26 cellular contexts compared by ENCODE assay signal in the genomic region with DNA sequence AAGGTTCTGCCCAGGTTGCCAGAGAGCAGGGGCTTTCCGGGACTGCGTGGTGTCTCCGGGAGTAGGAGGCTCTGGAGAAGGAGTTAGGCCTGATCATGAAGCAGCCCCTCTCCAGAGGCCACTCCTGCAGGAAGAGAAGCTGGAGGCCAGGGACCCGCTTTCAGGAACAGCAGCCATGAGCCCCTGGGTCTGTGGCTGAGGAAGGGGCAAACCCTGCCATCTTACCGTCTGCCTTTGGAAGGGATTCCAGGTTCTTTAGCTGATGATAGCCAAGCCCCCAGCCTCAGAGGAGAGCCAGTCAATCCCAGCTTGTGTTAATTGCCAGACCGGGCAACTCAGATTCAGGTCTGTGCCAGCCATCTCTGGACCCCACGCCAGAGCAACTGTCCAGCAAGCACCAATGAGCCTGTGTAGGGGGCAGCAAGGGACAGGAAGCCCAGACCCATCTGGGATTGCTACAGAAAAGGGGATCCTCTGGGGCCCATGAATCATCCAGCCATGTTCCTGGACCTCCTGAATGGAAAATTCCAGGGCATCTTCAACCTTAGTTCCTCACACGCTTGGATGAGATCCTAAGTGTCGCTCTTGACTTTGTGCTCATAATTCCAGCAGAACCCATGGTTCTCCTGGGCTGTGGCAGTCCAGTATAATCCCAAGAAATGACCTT.
"Had no signal": no experiment of that assay in that cellular context is flagged by ENCODE, and none has a peak within 500 bp of the region (broad histone marks: within the 10 kb centered on the region; RNA-seq: fewer than 3 reads in every experiment).

No MANE protein-coding gene starts in this region.

- H3K4me1 ChIP-seq: left lung, lower lobe of right lung, stomach, testis, tibial nerve, uterus had no signal

- H3K27ac Mint-ChIP-seq: immature natural killer cell; naive thymus-derived CD8-positive, alpha-beta T cell; nephron; progenitor cell of endocrine pancreas; stimulated activated naive B cell treated with anti-CD40 and anti-IgM and Interleukin-4, amounts not matched to agents 10 μg/mL and 1 μg/mL and 100 μg/mL, for 72 hours; type B pancreatic cell had no signal

- H3K9me3 Mint-ChIP-seq: immature natural killer cell had no signal

- H3K27ac ChIP-seq: left lung, lower lobe of right lung, ovary, skin epidermis, stomach, testis, tibial nerve, uterus had no signal

- H3K36me3 ChIP-seq: left lung, lower lobe of right lung, ovary, stomach, tibial nerve, uterus had no signal

- H3K36me3 Mint-ChIP-seq: immature natural killer cell; stimulated activated naive B cell treated with anti-CD40 and anti-IgM and Interleukin-4, amounts not matched to agents 10 μg/mL and 1 μg/mL and 100 μg/mL, for 72 hours had no signal

- H3K27me3 Mint-ChIP-seq: progenitor cell of endocrine pancreas had no signal

- H3K4me1 Mint-ChIP-seq: immature natural killer cell; naive thymus-derived CD8-positive, alpha-beta T cell; nephron; stimulated activated naive B cell treated with anti-CD40 and anti-IgM and Interleukin-4, amounts not matched to agents 10 μg/mL and 1 μg/mL and 100 μg/mL, for 72 hours had no signal

- H3K9me3 ChIP-seq: left lung, lower lobe of right lung, ovary, testis, uterus had no signal

- H3K4me3 ChIP-seq: left lung, lower lobe of right lung, ovary, skin epidermis, stomach, testis, tibial nerve, uterus had no signal

- DNase-seq: hypothalamus; immature natural killer cell; kidney; left colon; left lung; lower lobe of right lung; mammary epithelial cell; mesenchymal stem cell; naive thymus-derived CD8-positive, alpha-beta T cell; ovary; right cardiac atrium; stimulated activated CD4-positive, alpha-beta T cell treated with anti-CD3 and anti-CD28 coated beads, Interleukin-12 subunit alpha, Interleukin-12 subunit beta, amount 100 ng/mL, for 4 hours; stimulated activated CD4-positive, alpha-beta T cell treated with anti-CD3 and anti-CD28 coated beads, Interleukin-15, amount 100 ng/mL, for 24 hours; stimulated activated CD4-positive, alpha-beta T cell treated with anti-CD3 and anti-CD28 coated beads, Interleukin-2, amount 100 ng/mL, for 24 hours; stimulated activated CD4-positive, alpha-beta T cell treated with anti-CD3 and anti-CD28 coated beads, Interleukin-4, amount 100 ng/mL, for 1 hour; stimulated activated naive B cell treated with anti-CD40 and anti-IgM and Interleukin-4, amounts not matched to agents 10 μg/mL and 1 μg/mL and 100 μg/mL, for 72 hours; stimulated activated naive CD8-positive, alpha-beta T cell treated with anti-CD3 and anti-CD28 coated beads, Interleukin-15, Interleukin-2, amounts not matched to agents 100 U/mL and 50 U/mL, for 24 hours; stomach; testis; uterus had no signal

- H3K27me3 ChIP-seq: left lung, ovary, stomach, testis, tibial nerve had no signal

- H3K4me3 Mint-ChIP-seq: immature natural killer cell; naive thymus-derived CD8-positive, alpha-beta T cell; nephron; neural crest cell; stimulated activated naive B cell treated with anti-CD40 and anti-IgM and Interleukin-4, amounts not matched to agents 10 μg/mL and 1 μg/mL and 100 μg/mL, for 72 hours; type B pancreatic cell had no signal
